1 cellular context compared by ENCODE assay signal in the genomic region with DNA sequence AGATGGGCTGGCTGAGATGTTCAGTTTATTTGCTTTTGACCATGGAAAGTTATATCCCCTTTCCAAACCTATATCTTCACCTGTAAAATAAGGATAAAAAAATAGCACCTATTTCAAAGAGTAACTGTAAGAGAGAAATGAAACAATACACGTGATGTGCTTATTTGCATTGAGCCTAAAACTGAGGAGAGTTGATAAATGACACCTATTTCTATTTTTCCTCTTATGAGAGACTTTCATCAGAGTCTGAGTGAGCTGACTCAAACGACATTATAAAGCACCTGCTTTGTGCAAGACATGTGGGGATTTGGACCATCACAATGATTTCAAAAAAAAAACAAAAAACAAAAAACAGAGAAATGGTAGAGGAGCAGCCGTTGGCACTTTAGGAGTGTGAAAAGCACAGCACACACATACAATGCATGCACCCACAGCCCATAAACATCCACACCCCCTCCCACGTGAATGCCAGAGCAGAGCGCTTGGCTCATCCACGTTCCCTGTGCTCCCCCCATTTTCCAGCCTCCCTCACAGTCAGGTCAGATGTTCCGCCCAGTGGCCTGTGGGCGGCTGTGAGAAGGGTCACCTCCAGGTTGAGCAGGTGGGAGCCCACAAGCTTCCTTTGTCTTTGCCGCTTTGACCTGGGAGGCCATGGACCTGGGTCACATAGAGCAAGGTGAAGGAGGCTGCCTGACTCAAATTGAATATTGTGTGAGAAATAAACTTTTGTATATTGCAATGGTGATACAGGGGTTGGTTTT.
TF ChIP-seq lines count a peak whose summit lies in the region.

No MANE protein-coding gene starts in this region.

TF ChIP-seq in HepG2, 621 proteins besides CTCF, POLR2A, EP300 and RAD21:
- TF ChIP-seq KLF15 (CRISPR knock-in tag; IDR thresholded peaks at IDR 0.05; ENCODE audit: borderline replicate concordance) (no peak), ZNF605 (CRISPR knock-in tag; IDR thresholded peaks at IDR 0.05) (no peak), PHF21A (CRISPR knock-in tag; IDR thresholded peaks at IDR 0.05) (no peak), PPARG (CRISPR knock-in tag; conservative IDR thresholded peaks at IDR 0.05) (no peak), GABPB1 (CRISPR knock-in tag; IDR thresholded peaks at IDR 0.05) (no peak), ZBTB39 (CRISPR knock-in tag; IDR thresholded peaks at IDR 0.05) (no peak), IKZF5 (CRISPR knock-in tag; IDR thresholded peaks at IDR 0.05) (no peak), ZNF275 (CRISPR knock-in tag; IDR thresholded peaks at IDR 0.05; ENCODE audit: borderline replicate concordance) (no peak), GABPA (IDR thresholded peaks at IDR 0.05; ENCODE audit: low read depth, low read length) (no peak), GABPA (CRISPR knock-in tag; IDR thresholded peaks at IDR 0.05; ENCODE audit: low read depth) (no peak), ZNF256 (CRISPR knock-in tag; conservative IDR thresholded peaks at IDR 0.05) (no peak), GTF2F1 (IDR thresholded peaks at IDR 0.05; ENCODE audit: low read length) (no peak), ELF1 (CRISPR knock-in tag; IDR thresholded peaks at IDR 0.05) (no peak), HOXA3 (CRISPR knock-in tag; IDR thresholded peaks at IDR 0.05) (no peak), CBX1 (IDR thresholded peaks at IDR 0.05; ENCODE audit: low read depth) (no peak), SALL2 (CRISPR knock-in tag; IDR thresholded peaks at IDR 0.05) (no peak), TRIM24 (CRISPR knock-in tag; IDR thresholded peaks at IDR 0.05) (no peak), KDM3A (CRISPR knock-in tag; IDR thresholded peaks at IDR 0.05; ENCODE audit: low read depth) (no peak)
- TF ChIP-seq, protein P1, sequence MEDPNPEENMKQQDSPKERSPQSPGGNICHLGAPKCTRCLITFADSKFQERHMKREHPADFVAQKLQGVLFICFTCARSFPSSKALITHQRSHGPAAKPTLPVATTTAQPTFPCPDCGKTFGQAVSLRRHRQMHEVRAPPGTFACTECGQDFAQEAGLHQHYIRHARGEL (CRISPR knock-in tag; IDR thresholded peaks at IDR 0.05) = no peak
- TF ChIP-seq, protein P2, sequence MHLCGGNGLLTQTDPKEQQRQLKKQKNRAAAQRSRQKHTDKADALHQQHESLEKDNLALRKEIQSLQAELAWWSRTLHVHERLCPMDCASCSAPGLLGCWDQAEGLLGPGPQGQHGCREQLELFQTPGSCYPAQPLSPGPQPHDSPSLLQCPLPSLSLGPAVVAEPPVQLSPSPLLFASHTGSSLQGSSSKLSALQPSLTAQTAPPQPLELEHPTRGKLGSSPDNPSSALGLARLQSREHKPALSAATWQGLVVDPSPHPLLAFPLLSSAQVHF (CRISPR knock-in tag; IDR thresholded peaks at IDR 0.05) = no peak
- TF ChIP-seq, protein P3, sequence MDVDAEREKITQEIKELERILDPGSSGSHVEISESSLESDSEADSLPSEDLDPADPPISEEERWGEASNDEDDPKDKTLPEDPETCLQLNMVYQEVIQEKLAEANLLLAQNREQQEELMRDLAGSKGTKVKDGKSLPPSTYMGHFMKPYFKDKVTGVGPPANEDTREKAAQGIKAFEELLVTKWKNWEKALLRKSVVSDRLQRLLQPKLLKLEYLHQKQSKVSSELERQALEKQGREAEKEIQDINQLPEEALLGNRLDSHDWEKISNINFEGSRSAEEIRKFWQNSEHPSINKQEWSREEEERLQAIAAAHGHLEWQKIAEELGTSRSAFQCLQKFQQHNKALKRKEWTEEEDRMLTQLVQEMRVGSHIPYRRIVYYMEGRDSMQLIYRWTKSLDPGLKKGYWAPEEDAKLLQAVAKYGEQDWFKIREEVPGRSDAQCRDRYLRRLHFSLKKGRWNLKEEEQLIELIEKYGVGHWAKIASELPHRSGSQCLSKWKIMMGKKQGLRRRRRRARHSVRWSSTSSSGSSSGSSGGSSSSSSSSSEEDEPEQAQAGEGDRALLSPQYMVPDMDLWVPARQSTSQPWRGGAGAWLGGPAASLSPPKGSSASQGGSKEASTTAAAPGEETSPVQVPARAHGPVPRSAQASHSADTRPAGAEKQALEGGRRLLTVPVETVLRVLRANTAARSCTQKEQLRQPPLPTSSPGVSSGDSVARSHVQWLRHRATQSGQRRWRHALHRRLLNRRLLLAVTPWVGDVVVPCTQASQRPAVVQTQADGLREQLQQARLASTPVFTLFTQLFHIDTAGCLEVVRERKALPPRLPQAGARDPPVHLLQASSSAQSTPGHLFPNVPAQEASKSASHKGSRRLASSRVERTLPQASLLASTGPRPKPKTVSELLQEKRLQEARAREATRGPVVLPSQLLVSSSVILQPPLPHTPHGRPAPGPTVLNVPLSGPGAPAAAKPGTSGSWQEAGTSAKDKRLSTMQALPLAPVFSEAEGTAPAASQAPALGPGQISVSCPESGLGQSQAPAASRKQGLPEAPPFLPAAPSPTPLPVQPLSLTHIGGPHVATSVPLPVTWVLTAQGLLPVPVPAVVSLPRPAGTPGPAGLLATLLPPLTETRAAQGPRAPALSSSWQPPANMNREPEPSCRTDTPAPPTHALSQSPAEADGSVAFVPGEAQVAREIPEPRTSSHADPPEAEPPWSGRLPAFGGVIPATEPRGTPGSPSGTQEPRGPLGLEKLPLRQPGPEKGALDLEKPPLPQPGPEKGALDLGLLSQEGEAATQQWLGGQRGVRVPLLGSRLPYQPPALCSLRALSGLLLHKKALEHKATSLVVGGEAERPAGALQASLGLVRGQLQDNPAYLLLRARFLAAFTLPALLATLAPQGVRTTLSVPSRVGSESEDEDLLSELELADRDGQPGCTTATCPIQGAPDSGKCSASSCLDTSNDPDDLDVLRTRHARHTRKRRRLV (CRISPR knock-in tag; IDR thresholded peaks at IDR 0.05) = no peak
